16 cellular contexts compared by ENCODE assay signal in the genomic region with DNA sequence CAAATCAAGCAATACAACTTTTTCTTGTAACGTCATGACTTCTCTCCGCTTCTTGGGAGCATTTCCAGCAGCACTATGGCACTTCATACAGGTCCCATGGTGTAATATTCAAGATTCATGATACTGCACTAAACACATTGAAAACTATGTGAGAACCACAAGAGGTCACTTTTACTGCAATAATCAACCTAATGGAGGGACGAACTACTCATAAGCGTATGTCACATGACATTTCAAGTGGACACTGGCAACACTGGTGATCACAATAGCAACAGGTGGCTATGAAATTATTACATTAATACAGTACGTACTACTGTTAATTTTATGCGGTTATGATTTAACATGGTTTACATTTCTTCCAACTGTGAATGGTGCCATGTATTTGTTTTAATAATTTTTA.
DNase-seq lines count a peak whose midpoint lies in the region; TF ChIP-seq lines count a peak whose summit lies in the region.
"Had no signal": no experiment of that assay in that cellular context is flagged by ENCODE, and none has a peak within 500 bp of the region (broad histone marks: within the 10 kb centered on the region; RNA-seq: fewer than 3 reads in every experiment).

No MANE protein-coding gene starts in this region.

- no peak overlapping the region for H4K91ac ChIP-seq in mesenchymal stem cell (ENCODE audit: low read length)

- no peak overlapping the region for H3K14ac ChIP-seq in mesenchymal stem cell (ENCODE audit: low read length in 2 of 2)

- H2BK12ac ChIP-seq in mesenchymal stem cell (ENCODE audit: low read length in 2 of 2): no peak overlapping the region

- H3K9me3 ChIP-seq in Caco-2: 0 out of 2 replicates have a peak, but pooled peaks cover 2% of the 10 kb centered on the region
- H3K9me3 ChIP-seq in mesenchymal stem cell (ENCODE audit: control insufficient read depth, low read length): no peaks in the 10 kb centered on the region

- no peak overlapping the region for H2AK5ac ChIP-seq in mesenchymal stem cell (ENCODE audit: low read length, severe bottlenecking)

- no peaks in the 10 kb centered on the region for H3K79me1 ChIP-seq in mesenchymal stem cell (replicated peaks; ENCODE audit: low read length, poor library complexity, severe bottlenecking)

- H3K4ac ChIP-seq in mesenchymal stem cell (ENCODE audit: low read depth in 1 of 2, low read length in 2 of 2): no peak overlapping the region

- POLR2A ChIA-PET in Caco-2 (lab: Charles Lee): no interaction called here

- 91% methylated on average over 4 of the region's 6 CpGs for WGBS in mesenchymal stem cell

- no peaks in the 10 kb centered on the region for H3K27me3 Mint-ChIP-seq in Caco-2 (ENCODE audit: insufficient read depth, unreplicated experiment)
- H3K27me3 Mint-ChIP-seq: activated CD4-positive, alpha-beta T cell treated with anti-CD3 and anti-CD28 coated beads, Interleukin-2, amount 10 ng/mL, durations not matched to agents 7 days and 5 days; stimulated activated memory B cell treated with anti-CD40 and anti-IgM and Interleukin-4, amounts not matched to agents 10 μg/mL and 1 μg/mL and 100 μg/mL, for 72 hours; T-cell had no signal

- H3K23ac ChIP-seq in mesenchymal stem cell (ENCODE audit: low read length in 2 of 2): no peak overlapping the region

- DNase-seq in EH (ENCODE audit: low read depth): peak; percentile 9
- peak; percentile 3 for DNase-seq in RKO (ENCODE audit: low spot score)
- peak; percentile 5 for DNase-seq in fibroblast of peridontal ligament (ENCODE audit: extremely low read depth)
- peak; percentile 48 for DNase-seq in medulla oblongata (ENCODE audit: extremely low spot score)
- DNase-seq in Caco-2: no peak
- no peak for DNase-seq in mesenchymal stem cell
- DNase-seq in activated gamma-delta T cell treated with Interleukin-2 at 50 U/mL for 16 hours: no peak
- no peak for DNase-seq in stimulated activated CD4-positive, alpha-beta T cell treated with anti-CD3 and anti-CD28 coated beads, Interleukin-15, amount 100 ng/mL, for 24 hours
- DNase-seq: activated CD4-positive, alpha-beta T cell treated with anti-CD3 and anti-CD28 coated beads, Interleukin-2, amount 10 ng/mL, durations not matched to agents 7 days and 5 days; activated T-cell treated with anti-CD3 and anti-CD28 coated beads, Interleukin-2, amount 50 U/mL, for 48 hours; DMS79; KBM-7; NCI-H1930; stimulated activated CD4-positive, alpha-beta T cell treated with anti-CD3 and anti-CD28 coated beads, Interleukin-4, amount 100 ng/mL, for 1 hour; T-cell had no signal

- TF ChIP-seq CTCF in Caco-2 (IDR thresholded peaks at IDR 0.05; ENCODE audit: insufficient read depth in 1 of 2, low read depth in 1 of 2, low read length in 1 of 2, severe bottlenecking in 1 of 2, unreplicated experiment in 1 of 2): peak in 1 of 2 experiments; percentile 15

- no peak overlapping the region for H3K27ac ChIP-seq in mesenchymal stem cell (ENCODE audit: low read length, poor library complexity, severe bottlenecking)

- H3K4me3 Mint-ChIP-seq in Caco-2 (ENCODE audit: unreplicated experiment): no peak overlapping the region
- H3K4me3 Mint-ChIP-seq: activated CD4-positive, alpha-beta T cell treated with anti-CD3 and anti-CD28 coated beads, Interleukin-2, amount 10 ng/mL, durations not matched to agents 7 days and 5 days; stimulated activated memory B cell treated with anti-CD40 and anti-IgM and Interleukin-4, amounts not matched to agents 10 μg/mL and 1 μg/mL and 100 μg/mL, for 72 hours; T-cell had no signal

- H3K4me1 ChIP-seq in Caco-2 (no peaks in the 10 kb centered on the region), mesenchymal stem cell (ENCODE audit: control insufficient read depth, insufficient read depth, low read depth, low read length) (no peaks in the 10 kb centered on the region)

- no peak overlapping the region for H3K27ac Mint-ChIP-seq in Caco-2 (ENCODE audit: unreplicated experiment)
- H3K27ac Mint-ChIP-seq: activated CD4-positive, alpha-beta T cell treated with anti-CD3 and anti-CD28 coated beads, Interleukin-2, amount 10 ng/mL, durations not matched to agents 7 days and 5 days; stimulated activated memory B cell treated with anti-CD40 and anti-IgM and Interleukin-4, amounts not matched to agents 10 μg/mL and 1 μg/mL and 100 μg/mL, for 72 hours; T-cell had no signal

- H2BK120ac ChIP-seq in mesenchymal stem cell (ENCODE audit: low read depth, low read length): no peak overlapping the region

- H3K36me3 ChIP-seq in Caco-2 (ENCODE audit: control insufficient read depth, insufficient read depth, low read length) (no peaks in the 10 kb centered on the region), mesenchymal stem cell (ENCODE audit: control insufficient read depth in 1 of 2, insufficient read depth in 2 of 2, low read depth in 1 of 2, low read length in 2 of 2) (no peaks in the 10 kb centered on the region)

- H2BK5ac ChIP-seq in mesenchymal stem cell (ENCODE audit: low read depth, low read length, poor library complexity, severe bottlenecking): no peak overlapping the region

- no peak overlapping the region for H3K4me2 ChIP-seq in mesenchymal stem cell (ENCODE audit: low read length, poor library complexity, severe bottlenecking)

- H3K9me3 Mint-ChIP-seq in Caco-2 (ENCODE audit: unreplicated experiment): no peaks in the 10 kb centered on the region
- H3K9me3 Mint-ChIP-seq: stimulated activated memory B cell treated with anti-CD40 and anti-IgM and Interleukin-4, amounts not matched to agents 10 μg/mL and 1 μg/mL and 100 μg/mL, for 72 hours; T-cell had no signal

- H3K4me3 ChIP-seq in Caco-2 (ENCODE audit: low read depth, low read length) (no peak overlapping the region), mesenchymal stem cell (ENCODE audit: insufficient read depth in 1 of 2, low read depth in 1 of 2, low read length in 2 of 2) (no peak overlapping the region)

- no peak overlapping the region for H3K9ac ChIP-seq in mesenchymal stem cell (ENCODE audit: low read length)

- H3K36me3 Mint-ChIP-seq in Caco-2 (ENCODE audit: insufficient read depth, unreplicated experiment): no peaks in the 10 kb centered on the region
- H3K36me3 Mint-ChIP-seq: stimulated activated memory B cell treated with anti-CD40 and anti-IgM and Interleukin-4, amounts not matched to agents 10 μg/mL and 1 μg/mL and 100 μg/mL, for 72 hours had no signal

- no peak overlapping the region for H4K8ac ChIP-seq in mesenchymal stem cell (ENCODE audit: low read length)

- no peak overlapping the region for H2AFZ ChIP-seq in mesenchymal stem cell (ENCODE audit: low read depth, low read length)

- intact Hi-C loops in Caco-2 (cut with micrococcal nuclease; ENCODE audit: unreplicated experiment): loop anchor here (1.0 kb wide), 1 partner anchor 104 kb away; no protein-coding TSS in a partner anchor

- H2BK15ac ChIP-seq in mesenchymal stem cell (ENCODE audit: low read depth, poor library complexity, severe bottlenecking): no peak overlapping the region

- CTCF ChIA-PET in Caco-2 (lab: Charles Lee): interaction anchor here (0.6 kb wide), 1 partner anchor 55 kb away, joined by 4 read pairs; no protein-coding TSS in a partner anchor

- no peaks in the 10 kb centered on the region for H3K27me3 ChIP-seq in Caco-2 (replicated peaks; ENCODE audit: control insufficient read depth, insufficient read depth, low read length)
- no peaks in the 10 kb centered on the region for H3K27me3 ChIP-seq in mesenchymal stem cell (ENCODE audit: control insufficient read depth in 1 of 2, insufficient read depth in 1 of 2, low read length in 2 of 2)

- H3K4me1 Mint-ChIP-seq in Caco-2 (ENCODE audit: low read depth, unreplicated experiment): no peaks in the 10 kb centered on the region
- H3K4me1 Mint-ChIP-seq: activated CD4-positive, alpha-beta T cell treated with anti-CD3 and anti-CD28 coated beads, Interleukin-2, amount 10 ng/mL, durations not matched to agents 7 days and 5 days; stimulated activated memory B cell treated with anti-CD40 and anti-IgM and Interleukin-4, amounts not matched to agents 10 μg/mL and 1 μg/mL and 100 μg/mL, for 72 hours; T-cell had no signal

- no TSS peak for BruUV-seq in Caco-2 (replicated peaks; lab: Mats Ljungman, UMichigan)

- no peak overlapping the region for H3K18ac ChIP-seq in mesenchymal stem cell (ENCODE audit: low read depth in 1 of 2, low read length in 2 of 2)

Comparison
In these comparisons a context has a peak if more than half of its experiments do, and no peak if none do; other contexts are left out.
1. DNase-seq: peak in EH (single experiment), RKO (single experiment), fibroblast of peridontal ligament (single experiment) and medulla oblongata (single experiment); none in Caco-2 (0 of 2), mesenchymal stem cell (single experiment), activated gamma-delta T cell treated with Interleukin-2 at 50 U/mL for 16 hours (single experiment) and stimulated activated CD4-positive, alpha-beta T cell treated with anti-CD3 and anti-CD28 coated beads, Interleukin-15, amount 100 ng/mL, for 24 hours (single experiment).